Comparison of ENCODE assay signal across 8 cellular contexts in the genomic region with DNA sequence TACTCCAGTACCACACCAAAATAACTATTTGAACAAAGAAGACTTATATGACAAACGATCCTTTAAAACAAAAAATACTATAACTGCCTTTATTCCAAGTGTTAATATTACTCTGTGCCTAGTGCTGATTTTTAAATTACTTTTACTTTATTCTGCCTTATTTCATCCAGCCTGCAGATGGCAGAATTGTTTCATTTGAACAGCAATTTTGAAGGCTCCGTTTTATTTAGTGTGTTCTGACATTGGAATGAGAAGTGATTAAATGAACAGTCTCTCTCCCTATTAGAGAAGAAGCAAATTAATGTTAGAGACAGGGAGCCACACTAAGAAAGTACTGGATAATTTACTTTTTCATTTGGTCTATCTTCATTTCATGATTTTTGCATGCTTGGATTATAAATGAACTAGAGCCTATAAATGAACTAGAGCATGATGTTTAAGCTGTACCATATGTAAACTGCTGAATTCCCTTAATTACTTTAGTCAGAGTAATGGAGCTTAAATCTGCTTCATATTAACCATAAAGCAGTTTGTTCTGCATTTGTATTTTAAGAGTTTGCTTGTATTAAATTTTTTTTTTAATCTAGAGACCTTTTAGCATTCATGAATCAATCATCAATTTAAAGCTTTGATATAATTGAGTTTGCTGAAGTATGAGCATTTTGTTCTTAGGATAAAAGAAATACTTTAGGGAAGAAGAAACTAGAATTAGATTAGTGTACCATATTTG. TPM values are rescaled to one million over a fixed set of nuclear protein-coding genes. Genes with fewer than 3 reads are reported as not detected.
DNase-seq lines count a peak whose midpoint lies in the region; ATAC-seq, FAIRE-seq and TF ChIP-seq lines count a peak whose summit lies in the region.

No MANE protein-coding gene starts in this region.

- POLR2A ChIA-PET in CD4-positive, alpha-beta memory T cell (lab: Charles Lee; ENCODE audit: partially characterized antibody), result interaction anchor here (0.6 to 1.2 kb wide), 4 partner anchors 379 to 561 kb away, joined by 3 to 6 read pairs (median 4); no protein-coding TSS in a partner anchor

- TF ChIP-seq CTCF in GM20000 (IDR thresholded peaks at IDR 0.05; ENCODE audit: extremely low read depth, missing control alignments), result peak; percentile 49
- TF ChIP-seq CTCF in body of pancreas (IDR thresholded peaks at IDR 0.05), result peak; percentile 54 to 94 (median 79)
- TF ChIP-seq CTCF in kidney (IDR thresholded peaks at IDR 0.05; ENCODE audit: borderline replicate concordance, extremely low read depth, insufficient read depth), result peak; percentile 75
- peak; percentile 86 for TF ChIP-seq CTCF in type B pancreatic cell (conservative IDR thresholded peaks at IDR 0.05)

- intact Hi-C loops in CD4-positive, alpha-beta memory T cell (cut with micrococcal nuclease), result loop anchor here (1.0 to 2.0 kb wide), 6 partner anchors 73 to 559 kb away; no protein-coding TSS in a partner anchor
- intact Hi-C loops in body of pancreas (cut with DNase I), result loop anchor here (10.0 kb wide), 1 partner anchor 479 kb away; no protein-coding TSS in a partner anchor
- intact Hi-C loops in kidney (cut with DNase I), result loop anchor here (10.0 kb wide), 1 partner anchor 469 kb away; no protein-coding TSS in a partner anchor

- peak in 4 of 5 donors; percentile 49 to 57 (median 54) for DNase-seq in CD4-positive, alpha-beta memory T cell
- peak; percentile 21 for DNase-seq in GM20000 (ENCODE audit: low spot score)
- DNase-seq in NCI-H69 (lab: John Stamatoyannopoulos, UW), result peak; percentile 81
- DNase-seq in body of pancreas, result peak in 1 of 4 donors; percentile 23
- no peak for DNase-seq in kidney
- DNase-seq in type B pancreatic cell (ENCODE audit: extremely low spot score, unreplicated experiment), result no peak

- H3K9ac ChIP-seq in kidney (ENCODE audit: low read length in 2 of 2), result no peak overlapping the region

- no peaks in the 10 kb centered on the region for H3K36me3 ChIP-seq in CD4-positive, alpha-beta memory T cell (ENCODE audit: insufficient read depth, low read length)
- no peaks in the 10 kb centered on the region for H3K36me3 ChIP-seq in body of pancreas (replicated peaks in 1 of 2; ENCODE audit: insufficient read depth in 1 of 2, low read depth in 2 of 2)
- no peaks in the 10 kb centered on the region for H3K36me3 ChIP-seq in kidney (ENCODE audit: control insufficient read depth in 1 of 2, insufficient read depth in 2 of 2, low read length in 2 of 2)

- peak overlapping the region in 1 of 7 donors; percentile 78 for H3K27ac Mint-ChIP-seq in CD4-positive, alpha-beta memory T cell
- no peak overlapping the region for H3K27ac Mint-ChIP-seq in type B pancreatic cell

- no peaks in the 10 kb centered on the region for H3K27me3 ChIP-seq in CD4-positive, alpha-beta memory T cell (ENCODE audit: insufficient read depth, low read length)
- H3K27me3 ChIP-seq in body of pancreas, result no peaks in the 10 kb centered on the region

- WGBS in body of pancreas, 2 donors, result 1 to 3% methylated on average over 2 of the region's 2 CpGs

- CTCF ChIA-PET in CD4-positive, alpha-beta memory T cell (lab: Charles Lee; ENCODE audit: partially characterized antibody), result interaction anchor here (0.7 to 7.4 kb wide), 34 partner anchors 8 to 563 kb away, joined by 3 to 158 read pairs (median 4); a partner anchor contains a TSS

- peaks cover 0 to 4% of the 10 kb centered on the region in 2 donors for H3K36me3 Mint-ChIP-seq in CD4-positive, alpha-beta memory T cell
- no peaks in the 10 kb centered on the region for H3K36me3 Mint-ChIP-seq in type B pancreatic cell

- peak; percentile 77 for ATAC-seq in body of pancreas
- no peak for ATAC-seq in GM21737 (IDR thresholded peaks at IDR 0.05; ENCODE audit: unreplicated experiment)
- ATAC-seq in GM21367 (IDR thresholded peaks at IDR 0.05; ENCODE audit: unreplicated experiment), result no peak

- no peaks in the 10 kb centered on the region for H3K27me3 Mint-ChIP-seq in CD4-positive, alpha-beta memory T cell
- H3K27me3 Mint-ChIP-seq in type B pancreatic cell, result no peaks in the 10 kb centered on the region

- H3K4me1 Mint-ChIP-seq in CD4-positive, alpha-beta memory T cell, result peaks cover 8 to 25% (median 15%) of the 10 kb centered on the region in 4 donors
- peaks cover 32% of the 10 kb centered on the region for H3K4me1 Mint-ChIP-seq in type B pancreatic cell (ENCODE audit: unreplicated experiment)

- H3K4me3 Mint-ChIP-seq in CD4-positive, alpha-beta memory T cell, result no peak overlapping the region
- no peak overlapping the region for H3K4me3 Mint-ChIP-seq in type B pancreatic cell

- no peaks in the 10 kb centered on the region for H3K4me1 ChIP-seq in CD4-positive, alpha-beta memory T cell (ENCODE audit: insufficient read depth, low read length)
- peaks cover 62% of the 10 kb centered on the region for H3K4me1 ChIP-seq in body of pancreas
- H3K4me1 ChIP-seq in kidney (ENCODE audit: control insufficient read depth in 1 of 2, insufficient read depth in 1 of 2, low read depth in 1 of 2, low read length in 2 of 2), result peaks cover 0 to 17% of the 10 kb centered on the region in 2 donors

- H3K4me3 ChIP-seq in CD4-positive, alpha-beta memory T cell (ENCODE audit: low read length in 2 of 2), result no peak overlapping the region
- H3K4me3 ChIP-seq in body of pancreas, result no peak overlapping the region
- H3K4me3 ChIP-seq in kidney (ENCODE audit: low read length in 2 of 2), result no peak overlapping the region

- TF ChIP-seq POLR2A in body of pancreas (IDR thresholded peaks at IDR 0.05), result no peak

- no peaks in the 10 kb centered on the region for H3K9me3 ChIP-seq in CD4-positive, alpha-beta memory T cell (ENCODE audit: control insufficient read depth in 1 of 2, low read length in 2 of 2)
- H3K9me3 ChIP-seq in body of pancreas (no peaks in the 10 kb centered on the region), kidney (ENCODE audit: control insufficient read depth in 1 of 2, low read length in 2 of 2) (no peaks in the 10 kb centered on the region)

- H3K27ac ChIP-seq in CD4-positive, alpha-beta memory T cell (ENCODE audit: low read depth, low read length), result no peak overlapping the region
- H3K27ac ChIP-seq in body of pancreas (peak overlapping the region in 2 of 4 donors; percentile 7 to 33), kidney (ENCODE audit: low read depth in 2 of 2, low read length in 2 of 2) (no peak overlapping the region)

- FAIRE-seq in kidney (lab: Jason Lieb, UNC), result peak; percentile 89

- no peaks in the 10 kb centered on the region for H3K9me3 Mint-ChIP-seq in CD4-positive, alpha-beta memory T cell
- no peaks in the 10 kb centered on the region for H3K9me3 Mint-ChIP-seq in type B pancreatic cell

RNA-seq across cellular contexts. Expression of a gene that starts 9.8 kb away (rescaled TPM):
- 10 to 100 TPM; 39.1 to 43.5 TPM for total RNA-seq in CD4-positive, alpha-beta memory T cell
- polyA plus RNA-seq in CD4-positive, alpha-beta memory T cell, result 10 to 100 TPM; 17.6 to 20.4 TPM
- 10 to 100 TPM; 10.4 to 51.4 TPM for total RNA-seq in body of pancreas
- 32.6 TPM for total RNA-seq in kidney
- polyA plus RNA-seq in kidney (ENCODE audit: insufficient read depth, low read depth, low replicate concordance), result 29.6 TPM
- 40.3 and 46.0 TPM in 2 replicates for total RNA-seq in type B pancreatic cell (ENCODE audit: low replicate concordance)

RNA-seq across cellular contexts. Expression of a gene that starts 10.1 kb away (rescaled TPM):
- total RNA-seq in CD4-positive, alpha-beta memory T cell, result 10 to 100 TPM; 17.7 to 18.4 TPM
- 10 to 100 TPM; 17.2 to 27.6 TPM for polyA plus RNA-seq in CD4-positive, alpha-beta memory T cell
- total RNA-seq in body of pancreas, result 10 to 100 TPM in 1 of 2 donors, 1 to 10 TPM in 1; 8.9 to 36.8 TPM
- 26.5 TPM for total RNA-seq in kidney
- 53.6 TPM for polyA plus RNA-seq in kidney (ENCODE audit: insufficient read depth, low read depth, low replicate concordance)
- total RNA-seq in type B pancreatic cell (ENCODE audit: low replicate concordance), result 17.3 and 23.4 TPM in 2 replicates

Comparison
In these comparisons a context has a peak if more than half of its experiments do, and no peak if none do; other contexts are left out.
1. DNase-seq: peak in CD4-positive, alpha-beta memory T cell (4 of 5), GM20000 (single experiment) and NCI-H69 (single experiment); none in kidney (single experiment) and type B pancreatic cell (single experiment).
2. Peak in every context shown above with its lines, with median percentiles within 50 percentile points of each other: CTCF ChIP-seq.